Comparison of ENCODE assay signal across 25 cellular contexts in the genomic region with DNA sequence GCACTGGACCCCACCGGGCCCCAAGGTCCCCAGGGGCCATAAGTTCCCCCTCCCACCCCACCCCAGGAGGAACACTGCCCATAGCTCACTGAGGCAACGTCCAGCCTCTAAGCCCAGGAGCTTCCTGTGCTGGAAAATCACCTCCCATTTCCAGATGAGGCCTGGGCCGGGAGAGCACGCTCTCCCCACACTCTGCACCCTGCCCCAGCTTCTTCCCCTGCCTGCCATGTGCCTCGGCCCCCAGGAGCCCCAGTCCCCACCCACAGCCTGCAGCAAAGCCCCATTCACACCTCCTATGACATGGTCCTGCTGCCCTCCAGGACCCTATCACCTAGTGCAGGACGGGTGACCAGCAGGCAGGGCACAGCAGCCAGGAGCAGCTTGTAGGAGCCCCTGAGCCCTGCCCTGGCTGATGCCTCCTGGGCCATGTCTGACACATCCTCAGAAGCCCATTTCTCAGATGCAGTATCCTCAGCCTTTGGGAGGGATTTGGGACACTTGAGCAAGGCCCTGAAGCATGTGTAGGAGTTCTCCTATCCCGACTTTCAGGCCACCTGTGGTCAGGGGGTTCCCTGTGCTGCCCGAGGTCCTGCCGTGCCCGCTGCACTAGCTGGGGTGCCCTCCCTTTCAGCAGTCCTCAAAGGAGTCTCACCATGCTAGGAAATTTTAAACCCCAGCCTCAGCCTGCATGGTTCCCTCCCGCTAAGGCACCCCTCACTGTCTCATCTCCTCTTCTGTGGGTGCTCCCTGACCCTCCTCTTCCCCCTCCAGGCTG.
"Had no signal": no experiment of that assay in that cellular context is flagged by ENCODE, and none has a peak within 500 bp of the region (broad histone marks: within the 10 kb centered on the region; RNA-seq: fewer than 3 reads in every experiment).

No MANE protein-coding gene starts in this region.

- H3K4me3 Mint-ChIP-seq: naive thymus-derived CD4-positive, alpha-beta T cell; natural killer cell treated with Interleukin-12 subunit alpha and Interleukin-12 subunit beta and Interleukin-15 and Interleukin-18, amount 100 ng/mL, for 72 hours; stimulated activated memory B cell treated with anti-CD40 and anti-IgM and Interleukin-4, amounts not matched to agents 10 μg/mL and 1 μg/mL and 100 μg/mL, for 72 hours; stimulated activated naive CD8-positive, alpha-beta T cell treated with anti-CD3 and anti-CD28 coated beads, Interleukin-15, amount 100 ng/mL, for 72 hours; type B pancreatic cell had no signal

- H3K27me3 Mint-ChIP-seq: naive thymus-derived CD4-positive, alpha-beta T cell; natural killer cell treated with Interleukin-12 subunit alpha and Interleukin-12 subunit beta and Interleukin-15 and Interleukin-18, amount 100 ng/mL, for 72 hours; stimulated activated memory B cell treated with anti-CD40 and anti-IgM and Interleukin-4, amounts not matched to agents 10 μg/mL and 1 μg/mL and 100 μg/mL, for 72 hours; stimulated activated naive CD8-positive, alpha-beta T cell treated with anti-CD3 and anti-CD28 coated beads, Interleukin-15, amount 100 ng/mL, for 72 hours; type B pancreatic cell had no signal

- H3K27ac Mint-ChIP-seq: naive thymus-derived CD4-positive, alpha-beta T cell; natural killer cell treated with Interleukin-12 subunit alpha and Interleukin-12 subunit beta and Interleukin-15 and Interleukin-18, amount 100 ng/mL, for 72 hours; stimulated activated memory B cell treated with anti-CD40 and anti-IgM and Interleukin-4, amounts not matched to agents 10 μg/mL and 1 μg/mL and 100 μg/mL, for 72 hours; stimulated activated naive CD8-positive, alpha-beta T cell treated with anti-CD3 and anti-CD28 coated beads, Interleukin-15, amount 100 ng/mL, for 72 hours; type B pancreatic cell had no signal

- H3K36me3 Mint-ChIP-seq: stimulated activated memory B cell treated with anti-CD40 and anti-IgM and Interleukin-4, amounts not matched to agents 10 μg/mL and 1 μg/mL and 100 μg/mL, for 72 hours had no signal

- FAIRE-seq: keratinocyte, small intestine had no signal

- H3K4me3 ChIP-seq: left lung, lung, mucosa of descending colon, ovary, prostate gland, tibial nerve, vagina had no signal

- H3K27me3 ChIP-seq: left lung, ovary, tibial nerve, vagina had no signal

- H3K4me1 ChIP-seq: left lung, prostate gland, tibial nerve, vagina had no signal

- H3K9me3 ChIP-seq: ovary, prostate gland, vagina had no signal

- H3K4me1 Mint-ChIP-seq: naive thymus-derived CD4-positive, alpha-beta T cell; stimulated activated memory B cell treated with anti-CD40 and anti-IgM and Interleukin-4, amounts not matched to agents 10 μg/mL and 1 μg/mL and 100 μg/mL, for 72 hours; stimulated activated naive CD8-positive, alpha-beta T cell treated with anti-CD3 and anti-CD28 coated beads, Interleukin-15, amount 100 ng/mL, for 72 hours had no signal

- H3K27ac ChIP-seq: left lung, ovary, prostate gland, tibial nerve, vagina had no signal

- DNase-seq: hippocampal formation; left colon; left lung; mesendoderm; midbrain; naive thymus-derived CD4-positive, alpha-beta T cell; retina; small intestine; stimulated activated CD4-positive, alpha-beta T cell treated with anti-CD3 and anti-CD28 coated beads, Interleukin-1b, Interleukin-23, amount 100 ng/mL, for 48 hours; stimulated activated CD4-positive, alpha-beta T cell treated with anti-CD3 and anti-CD28 coated beads, Interleukin-2, amount 100 ng/mL, for 48 hours; stimulated activated CD4-positive, alpha-beta T cell treated with anti-CD3 and anti-CD28 coated beads, Interleukin-4, amount 100 ng/mL, for 4 hours; stimulated activated CD8-positive, alpha-beta memory T cell treated with anti-CD3 and anti-CD28 coated beads, Interleukin-4, amount 100 ng/mL, for 48 hours; stimulated activated naive CD4-positive, alpha-beta T cell treated with Interleukin-2 at 50 U/mL for 16 hours; stimulated activated naive CD8-positive, alpha-beta T cell treated with anti-CD3 and anti-CD28 coated beads, Interleukin-15, amount 100 ng/mL, for 72 hours; substantia nigra had no signal

- H3K36me3 ChIP-seq: left lung, ovary, prostate gland, tibial nerve, vagina had no signal

- ATAC-seq: left colon; left lung; mucosa of descending colon; natural killer cell treated with Interleukin-12 subunit alpha and Interleukin-12 subunit beta and Interleukin-15 and Interleukin-18, amount 100 ng/mL, for 72 hours; stimulated activated memory B cell treated with anti-CD40 and anti-IgM and Interleukin-4, amounts not matched to agents 10 μg/mL and 1 μg/mL and 100 μg/mL, for 72 hours had no signal
